In genomic region chr16:80794071-80794470, GRCh38 we compare ENCODE assay signal across 22 cellular contexts. TPM values are rescaled to one million over a fixed set of nuclear protein-coding genes. Genes with fewer than 3 reads are reported as not detected.
A peak's percentile ranks its signal among the peaks of the same experiment; 100 is the strongest.
DNase-seq lines count a peak whose midpoint lies in the region; FAIRE-seq and TF ChIP-seq lines count a peak whose summit lies in the region.
"Had no signal": no experiment of that assay in that cellular context is flagged by ENCODE, and none has a peak within 500 bp of the region (broad histone marks: within the 10 kb centered on the region; RNA-seq: fewer than 3 reads in every experiment).

No MANE protein-coding gene starts in this region.

- no peak overlapping the region for H3K27ac Mint-ChIP-seq in astrocyte (ENCODE audit: unreplicated experiment)
- H3K27ac Mint-ChIP-seq: B cell; CD4-positive, alpha-beta T cell; CD8-positive, alpha-beta T cell had no signal

- peaks cover 2% of the 10 kb centered on the region for H3K4me1 Mint-ChIP-seq in astrocyte (ENCODE audit: low read depth, unreplicated experiment)
- H3K4me1 Mint-ChIP-seq: B cell had no signal

- no peak overlapping the region for H3K4me2 ChIP-seq in astrocyte (ENCODE audit: low read length)
- H3K4me2 ChIP-seq: A549; BLaER1 treated with 17β-estradiol and CSF1 and Interleukin-3, amounts not matched to agents 10 nM and 100 nM had no signal

- no peak overlapping the region for H2AFZ ChIP-seq in astrocyte (ENCODE audit: low read depth, low read length)

- no peaks in the 10 kb centered on the region for H3K27me3 ChIP-seq in astrocyte (ENCODE audit: insufficient read depth, low read length)
- H3K27me3 ChIP-seq: BLaER1 treated with 17β-estradiol and CSF1 and Interleukin-3, amounts not matched to agents 10 nM and 100 nM had no signal

- no peaks in the 10 kb centered on the region for H3K36me3 ChIP-seq in astrocyte (ENCODE audit: insufficient read depth, low read length)

- peaks cover 1% of the 10 kb centered on the region for H3K36me3 Mint-ChIP-seq in astrocyte (ENCODE audit: low read depth, unreplicated experiment)
- H3K36me3 Mint-ChIP-seq: CD8-positive, alpha-beta T cell had no signal

- no peak overlapping the region for H3K4me3 Mint-ChIP-seq in astrocyte (ENCODE audit: unreplicated experiment)
- H3K4me3 Mint-ChIP-seq: B cell; CD4-positive, alpha-beta T cell; CD8-positive, alpha-beta T cell had no signal

- no peaks in the 10 kb centered on the region for H3K9me3 ChIP-seq in astrocyte (ENCODE audit: insufficient read depth, low read depth, low read length)
- H3K9me3 ChIP-seq: A549, Caco-2 had no signal

- H3K4me1 ChIP-seq in astrocyte (ENCODE audit: insufficient read depth, low read length), result no peaks in the 10 kb centered on the region
- H3K4me1 ChIP-seq: A549, Caco-2 had no signal

- no peak for TF ChIP-seq CTCF in astrocyte (IDR thresholded peaks at IDR 0.05; ENCODE audit: insufficient read depth, low read depth, low read length)

- FAIRE-seq in astrocyte (lab: Jason Lieb, UNC), result no peak
- FAIRE-seq: A549, D721Med, G401.6, GM12891, GM19239 had no signal

- peaks cover 27% of the 10 kb centered on the region for H4K20me1 ChIP-seq in astrocyte (ENCODE audit: insufficient read depth, low read length)

- H3K4me3 ChIP-seq in astrocyte (ENCODE audit: insufficient read depth, low read depth, low read length), result no peak overlapping the region
- H3K4me3 ChIP-seq: A549; BLaER1 treated with 17β-estradiol and CSF1 and Interleukin-3, amounts not matched to agents 10 nM and 100 nM had no signal

- peaks cover 43% of the 10 kb centered on the region for H3K79me2 ChIP-seq in astrocyte (ENCODE audit: insufficient read depth, low read length)

- no peaks in the 10 kb centered on the region for H3K27me3 Mint-ChIP-seq in astrocyte (ENCODE audit: low read depth, unreplicated experiment)
- H3K27me3 Mint-ChIP-seq: B cell; CD4-positive, alpha-beta T cell had no signal

- H3K9ac ChIP-seq in astrocyte (ENCODE audit: low read length), result no peak overlapping the region
- H3K9ac ChIP-seq: BLaER1 treated with 17β-estradiol and CSF1 and Interleukin-3, amounts not matched to agents 10 nM and 100 nM had no signal

- DNase-seq in NCI-H226 (peak; percentile 51), astrocyte (ENCODE audit: low read depth) (peak; percentile 45), iris pigment epithelial cell (ENCODE audit: low read depth) (peak; percentile 10), nucleus accumbens (lab: John Stamatoyannopoulos, UW) (no peak), amygdala (lab: John Stamatoyannopoulos, UW) (no peak)
- DNase-seq in activated effector memory CD4-positive, alpha-beta T cell treated with anti-CD3 and anti-CD28 coated beads, Interleukin-2, amount 50 U/mL, for 16 hours, result no peak
- DNase-seq: AML-193; Caco-2; Calu3; CD4-positive, alpha-beta T cell; CD8-positive, alpha-beta T cell; DMS79 treated with DMSO at 0.1 percent for 48 hours; GF-D8 had no signal

- H3K27ac ChIP-seq in astrocyte (ENCODE audit: low read depth, low read length), result no peak overlapping the region
- H3K27ac ChIP-seq: 22Rv1; A549; BLaER1 treated with 17β-estradiol and CSF1 and Interleukin-3, amounts not matched to agents 10 nM and 100 nM; C4-2B had no signal

- H3K9me3 Mint-ChIP-seq in astrocyte (ENCODE audit: unreplicated experiment), result no peaks in the 10 kb centered on the region
- H3K9me3 Mint-ChIP-seq: CD8-positive, alpha-beta T cell had no signal

RNA-seq across cellular contexts. Expression of gene CDYL2, which starts 10.3 kb away (rescaled TPM):
- 20.9 and 26.5 TPM in 2 replicates for total RNA-seq in astrocyte

Comparison
In these comparisons a context has a peak if more than half of its experiments do, and no peak if none do; other contexts are left out.
1. DNase-seq: peak in NCI-H226 (single experiment), astrocyte (single experiment) and iris pigment epithelial cell (single experiment); none in activated effector memory CD4-positive, alpha-beta T cell treated with anti-CD3 and anti-CD28 coated beads, Interleukin-2, amount 50 U/mL, for 16 hours (single experiment), nucleus accumbens (0 of 56) and amygdala (0 of 56).